ENCODE assay signal across 11 cellular contexts in genomic region chr9:16671591-16672137, GRCh38.
DNase-seq lines count a peak whose midpoint lies in the region; ATAC-seq lines count a peak whose summit lies in the region.
"Had no signal": no experiment of that assay in that cellular context is flagged by ENCODE, and none has a peak within 500 bp of the region (broad histone marks: within the 10 kb centered on the region; RNA-seq: fewer than 3 reads in every experiment).

No MANE protein-coding gene starts in this region.

- no peak overlapping the region for H3K4me3 ChIP-seq in SJCRH30

- no peak for ATAC-seq in GM21390 (IDR thresholded peaks at IDR 0.05; ENCODE audit: unreplicated experiment)
- ATAC-seq in GM18861 (IDR thresholded peaks at IDR 0.05; ENCODE audit: unreplicated experiment): no peak
- ATAC-seq in GM18873 (IDR thresholded peaks at IDR 0.05; ENCODE audit: low FRiP score, unreplicated experiment): no peak
- ATAC-seq: right cardiac atrium had no signal

- H3K27ac ChIP-seq in SJCRH30: no peak overlapping the region

- in situ Hi-C loops in ACHN (cut with HindIII; ENCODE audit: low pct_ligation_motif_present, low pct_unique_long_range_greater_than_20kb, low sequenced_read_pairs): no loop called here

- H3K36me3 ChIP-seq in SJCRH30: no peaks in the 10 kb centered on the region

- peaks cover 9% of the 10 kb centered on the region for H3K4me1 ChIP-seq in SJCRH30

- H3K27me3 ChIP-seq in SJCRH30: no peaks in the 10 kb centered on the region

- no peaks in the 10 kb centered on the region for H3K9me3 ChIP-seq in SJCRH30 (replicated peaks)

- DNase-seq in ACHN (peak; percentile 48), H4 (ENCODE audit: low spot score) (peak; percentile 3), SJCRH30 (peak; percentile 12 to 41), fibroblast of the conjunctiva (ENCODE audit: low read depth) (peak; percentile 77)
- DNase-seq in activated CD4-positive, CD25-positive, alpha-beta regulatory T cell treated with anti-CD3 and anti-CD28 coated beads, Interleukin-2, amount 50 U/mL, for 72 hours: no peak
- DNase-seq: C1 segment of cervical spinal cord, immature natural killer cell, right cardiac atrium had no signal
